In the genomic region with DNA sequence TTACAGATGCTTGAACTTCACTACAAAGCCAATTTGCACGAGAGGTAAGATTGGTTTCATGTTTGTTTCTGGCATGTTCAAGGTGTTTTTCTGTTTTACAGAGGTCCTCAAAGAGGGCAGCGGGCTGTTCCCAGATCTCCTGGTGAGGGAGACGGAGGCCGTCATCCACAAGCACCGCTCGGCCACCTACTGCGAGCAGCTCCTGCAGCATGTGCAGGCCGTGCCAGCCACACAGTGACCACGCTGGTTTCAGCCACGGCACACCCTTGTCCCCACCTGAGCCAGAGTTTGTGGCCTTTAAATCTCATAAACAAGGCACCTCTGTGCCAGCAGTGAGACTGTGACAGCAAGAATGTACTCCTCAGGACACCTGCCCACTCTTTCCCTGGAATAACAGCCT, we compare ENCODE assay signal across 25 cellular contexts.
"Had no signal": no experiment of that assay in that cellular context is flagged by ENCODE, and none has a peak within 500 bp of the region (broad histone marks: within the 10 kb centered on the region; RNA-seq: fewer than 3 reads in every experiment).

No MANE protein-coding gene starts in this region.

- DNase-seq: naive thymus-derived CD4-positive, alpha-beta T cell; natural killer cell; nucleus accumbens; ovary; right lobe of liver; sigmoid colon; small intestine; stimulated activated CD4-positive, alpha-beta T cell treated with anti-CD3 and anti-CD28 coated beads, Interleukin-15, amount 100 ng/mL, for 24 hours; stimulated activated CD4-positive, alpha-beta T cell treated with anti-CD3 and anti-CD28 coated beads, Interleukin-2, amount 100 ng/mL, for 24 hours; stimulated activated CD4-positive, alpha-beta T cell treated with anti-CD3 and anti-CD28 coated beads, Interleukin-2, amount 100 ng/mL, for 48 hours; stimulated activated CD4-positive, alpha-beta T cell treated with anti-CD3 and anti-CD28 coated beads, Interleukin-4, amount 100 ng/mL, for 24 hours; stimulated activated naive B cell treated with anti-CD40 and anti-IgM and Interleukin-4, amounts not matched to agents 10 μg/mL and 1 μg/mL and 100 μg/mL, for 72 hours; stimulated activated naive CD4-positive, alpha-beta T cell treated with Interleukin-2 at 50 U/mL for 16 hours; stomach; thyroid gland; upper lobe of right lung had no signal

- H3K4me3 ChIP-seq: neural progenitor cell, ovary, psoas muscle, right lobe of liver, sigmoid colon, stomach, thoracic aorta, thyroid gland, tibial nerve, upper lobe of right lung, vagina had no signal

- H3K9ac ChIP-seq: neural progenitor cell, parathyroid adenoma had no signal

- H3K9me3 ChIP-seq: neutrophil, psoas muscle, right lobe of liver, sigmoid colon, stomach, thoracic aorta, thyroid gland, tibial nerve, upper lobe of right lung, vagina had no signal

- H3K4me1 ChIP-seq: neural progenitor cell, parathyroid adenoma, right lobe of liver, upper lobe of right lung had no signal

- H2AFZ ChIP-seq: neural progenitor cell, parathyroid adenoma had no signal

- H3K4me2 ChIP-seq: neural progenitor cell had no signal

- H3K27ac ChIP-seq: neural progenitor cell, neutrophil, parathyroid adenoma, psoas muscle, right lobe of liver, thoracic aorta, thyroid gland, tibial nerve, upper lobe of right lung, vagina had no signal

- ATAC-seq: naive thymus-derived CD4-positive, alpha-beta T cell; right cardiac atrium; stimulated activated effector memory CD8-positive, alpha-beta T cell treated with anti-CD3 and anti-CD28 coated beads, Interleukin-12 subunit alpha, Interleukin-12 subunit beta, amount 100 ng/mL, for 72 hours; upper lobe of right lung had no signal

- H3K27me3 ChIP-seq: neural progenitor cell, neutrophil, ovary, right lobe of liver, sigmoid colon, stomach, thyroid gland, tibial nerve, upper lobe of right lung, vagina had no signal

- H3K79me2 ChIP-seq: parathyroid adenoma had no signal

- FAIRE-seq: small intestine had no signal

- H3K36me3 ChIP-seq: neural progenitor cell, ovary had no signal
